Comparison of ENCODE assay signal across 1 cellular context in genomic region chr22:18896038-18896657, GRCh38. TPM values are rescaled to one million over a fixed set of nuclear protein-coding genes. Genes with fewer than 3 reads are reported as not detected.
"Had no signal": no experiment of that assay in that cellular context is flagged by ENCODE, and none has a peak within 500 bp of the region (broad histone marks: within the 10 kb centered on the region; RNA-seq: fewer than 3 reads in every experiment).

No MANE protein-coding gene starts in this region.

RNA-seq across cellular contexts. Expression of gene PRODH, which starts 39.9 kb away (rescaled TPM):
- total RNA-seq: glomerular endothelial cell had no signal
